In genomic region chr17:44940321-44940720, GRCh38 we compare ENCODE assay signal across 15 cellular contexts. TPM values are rescaled to one million over a fixed set of nuclear protein-coding genes. Genes with fewer than 3 reads are reported as not detected.
DNase-seq lines count a peak whose midpoint lies in the region; ATAC-seq and TF ChIP-seq lines count a peak whose summit lies in the region.
"Had no signal": no experiment of that assay in that cellular context is flagged by ENCODE, and none has a peak within 500 bp of the region (broad histone marks: within the 10 kb centered on the region; RNA-seq: fewer than 3 reads in every experiment).

No MANE protein-coding gene starts in this region.

- peaks cover 47% of the 10 kb centered on the region for H3K36me3 Mint-ChIP-seq in WTC11

- POLR2A ChIA-PET in WTC11 (lab: Charles Lee), result interaction anchor here (0.7 kb wide), 1 partner anchor 39 kb away, joined by 3 read pairs; no protein-coding TSS in a partner anchor

- peak overlapping the region; percentile 71 for H3K27ac Mint-ChIP-seq in WTC11
- H3K27ac Mint-ChIP-seq: activated naive CD4-positive, alpha-beta T cell treated with anti-CD3 and anti-CD28 coated beads, Interleukin-2, amount 50 U/mL, for 72 hours had no signal

- H3K4me3 ChIP-seq in right cardiac atrium (ENCODE audit: low read length) (no peak overlapping the region), fibroblast of the aortic adventitia (ENCODE audit: low read depth, low read length) (no peak overlapping the region), upper lobe of right lung (no peak overlapping the region)
- H3K4me3 ChIP-seq: spleen had no signal

- ATAC-seq in Right ventricle myocardium superior (ENCODE audit: poor library complexity), result peak; percentile 42
- ATAC-seq in right cardiac atrium, result no peak
- ATAC-seq in WTC11, result no peak
- ATAC-seq in upper lobe of right lung, result peak; percentile 70
- ATAC-seq: activated naive CD4-positive, alpha-beta T cell treated with anti-CD3 and anti-CD28 coated beads, Interleukin-2, amount 50 U/mL, for 72 hours; esophagus mucosa had no signal

- H3K27me3 Mint-ChIP-seq in WTC11 (ENCODE audit: low read depth), result no peaks in the 10 kb centered on the region

- peaks cover 13% of the 10 kb centered on the region for H3K4me1 Mint-ChIP-seq in WTC11

- H3K9me3 ChIP-seq in right cardiac atrium (ENCODE audit: control insufficient read depth, low read length) (no peaks in the 10 kb centered on the region), upper lobe of right lung (no peaks in the 10 kb centered on the region)

- CTCF ChIA-PET in WTC11 (lab: Charles Lee), result interaction anchor here (0.7 to 2.9 kb wide), 3 partner anchors 20 to 81 kb away, joined by 4 to 13 read pairs (median 9); partner anchors contain the start of gene C1QL1

- H3K4me3 Mint-ChIP-seq in WTC11, result no peak overlapping the region
- H3K4me3 Mint-ChIP-seq: neural crest cell had no signal

- H3K36me3 ChIP-seq in upper lobe of right lung, result no peaks in the 10 kb centered on the region

- intact Hi-C loops in Right ventricle myocardium superior (cut with DNase I) (no loop called here), right cardiac atrium (cut with DNase I) (no loop called here), upper lobe of right lung (cut with DNase I) (no loop called here)

- H3K4me1 ChIP-seq in right cardiac atrium (ENCODE audit: control insufficient read depth, insufficient read depth, low read length) (no peaks in the 10 kb centered on the region), upper lobe of right lung (no peaks in the 10 kb centered on the region)
- H3K4me1 ChIP-seq: spleen had no signal

- WGBS in right cardiac atrium, result 58% methylated on average over 4 of the region's 4 CpGs

- H3K27me3 ChIP-seq in right cardiac atrium (ENCODE audit: control insufficient read depth, insufficient read depth) (no peaks in the 10 kb centered on the region), upper lobe of right lung (no peaks in the 10 kb centered on the region)
- H3K27me3 ChIP-seq: spleen had no signal

- no peaks in the 10 kb centered on the region for H3K9me3 Mint-ChIP-seq in WTC11
- H3K9me3 Mint-ChIP-seq: activated naive CD4-positive, alpha-beta T cell treated with anti-CD3 and anti-CD28 coated beads, Interleukin-2, amount 50 U/mL, for 72 hours; neural crest cell had no signal

- DNase-seq in Right ventricle myocardium superior (no peak), right cardiac atrium (no peak), WTC11 (ENCODE audit: low spot score) (no peak), fibroblast of the aortic adventitia (ENCODE audit: low read depth) (peak; percentile 57), upper lobe of right lung (no peak), occipital lobe (lab: John Stamatoyannopoulos, UW) (no peak), glomerular visceral epithelial cell (ENCODE audit: extremely low spot score) (no peak), NCI-H69 (lab: John Stamatoyannopoulos, UW) (no peak)
- DNase-seq: COR-L47, NCI-H1048, spleen had no signal

- H3K27ac ChIP-seq in right cardiac atrium (ENCODE audit: low read length) (no peak overlapping the region), upper lobe of right lung (no peak overlapping the region)
- H3K27ac ChIP-seq: spleen had no signal

- TF ChIP-seq CTCF in WTC11 (IDR thresholded peaks at IDR 0.05) (no peak), fibroblast of the aortic adventitia (IDR thresholded peaks at IDR 0.05; ENCODE audit: insufficient read depth, low read length) (no peak), upper lobe of right lung (IDR thresholded peaks at IDR 0.05) (no peak)

TF ChIP-seq in WTC11, 78 proteins besides CTCF, POLR2A, EP300 and RAD21 (continues in another document):
- TF ChIP-seq NFYB (CRISPR knock-in tag; conservative IDR thresholded peaks at IDR 0.05; ENCODE audit: low read depth) (no peak), NR2C2 (CRISPR knock-in tag; IDR thresholded peaks at IDR 0.05) (no peak), GABPB1 (CRISPR knock-in tag; IDR thresholded peaks at IDR 0.05) (no peak), ARID4B (CRISPR knock-in tag; IDR thresholded peaks at IDR 0.05; ENCODE audit: borderline replicate concordance) (no peak), HMGXB4 (CRISPR knock-in tag; IDR thresholded peaks at IDR 0.05) (no peak), GTF2I (CRISPR knock-in tag; conservative IDR thresholded peaks at IDR 0.05) (no peak), SMAD3 (CRISPR knock-in tag; IDR thresholded peaks at IDR 0.05; ENCODE audit: borderline replicate concordance) (no peak), CBFB (CRISPR knock-in tag; IDR thresholded peaks at IDR 0.05; ENCODE audit: low read depth) (no peak)

RNA-seq across cellular contexts. Expression of gene KIF18B, which starts 7.3 kb away (rescaled TPM):
- total RNA-seq in Right ventricle myocardium superior, result 1.8 TPM
- total RNA-seq in right cardiac atrium, result 1 to 10 TPM in 3 of 4 donors, under 1 TPM in 1; 0.08 to 1.4 (median 1.1) TPM
- polyA plus RNA-seq in right cardiac atrium, result 0.25 TPM
- total RNA-seq in WTC11 (2021), result 62.2 to 82.2 TPM (median 66.3 TPM) in 3 replicates
- 0.08 and 10.8 TPM in 2 replicates for total RNA-seq in fibroblast of the aortic adventitia (ENCODE audit: low replicate concordance)
- 0.32 TPM for total RNA-seq in upper lobe of right lung
- total RNA-seq in occipital lobe, result 0.16 TPM

RNA-seq across cellular contexts. Expression of gene GFAP, which starts 25.0 kb away (rescaled TPM):
- total RNA-seq in Right ventricle myocardium superior (4.7 TPM), right cardiac atrium (1 to 10 TPM; 4.6 to 8.3 (median 4.8) TPM), WTC11 (2021) (1.5 to 2.2 TPM (median 1.6 TPM) in 3 replicates), fibroblast of the aortic adventitia (ENCODE audit: low replicate concordance) (not detected in 2 replicates), upper lobe of right lung (not detected), occipital lobe (708 TPM)
- 7.8 TPM for polyA plus RNA-seq in right cardiac atrium
- total RNA-seq: activated naive CD4-positive, alpha-beta T cell treated with anti-CD3 and anti-CD28 coated beads, Interleukin-2, amount 50 U/mL, for 72 hours; esophagus mucosa; lung microvascular endothelial cell; neural crest cell had no signal

RNA-seq across cellular contexts. Expression of gene C1QL1, which starts 27.8 kb away (rescaled TPM):
- 7.3 TPM for total RNA-seq in Right ventricle myocardium superior
- 1 to 10 TPM in 3 of 4 donors, under 1 TPM in 1; 0.81 to 1.7 (median 1.6) TPM for total RNA-seq in right cardiac atrium
- polyA plus RNA-seq in right cardiac atrium, result 2.0 TPM
- 13.4 to 16.8 TPM (median 15.6 TPM) in 3 replicates for total RNA-seq in WTC11 (2021)
- 0.09 TPM in 1 of 2 replicates, not detected in the other for total RNA-seq in fibroblast of the aortic adventitia (ENCODE audit: low replicate concordance)
- 0.52 TPM for total RNA-seq in upper lobe of right lung
- 4.1 TPM for total RNA-seq in occipital lobe

RNA-seq across cellular contexts. Expression of gene EFTUD2, which starts 41.1 kb away (rescaled TPM):
- total RNA-seq in Right ventricle myocardium superior (66.9 TPM), right cardiac atrium (10 to 100 TPM; 54.8 to 73.0 (median 59.5) TPM), WTC11 (2021) (128 to 162 TPM (median 148 TPM) in 3 replicates), fibroblast of the aortic adventitia (ENCODE audit: low replicate concordance) (79.9 and 81.2 TPM in 2 replicates), upper lobe of right lung (74.4 TPM), occipital lobe (88.9 TPM)
- polyA plus RNA-seq in right cardiac atrium, result 27.7 TPM

Comparison
In these comparisons a context has a peak if more than half of its experiments do, and no peak if none do; other contexts are left out.
1. ATAC-seq: peak in Right ventricle myocardium superior (single experiment) and upper lobe of right lung (single experiment); none in right cardiac atrium (0 of 2) and WTC11 (single experiment).
2. RNA of gene GFAP, which starts 25.0 kb away (total RNA-seq): 708 TPM in occipital lobe (single experiment); 4.6 to 8.3 TPM in right cardiac atrium, 4.7 TPM in Right ventricle myocardium superior (single experiment), 1.5 to 2.2 TPM in WTC11, not detected in upper lobe of right lung (single experiment) and not detected in fibroblast of the aortic adventitia; every median in the first group is over 10 times any median in the second.